8 cellular contexts compared by ENCODE assay signal in genomic region chr12:2959194-2959507, GRCh38. TPM values are rescaled to one million over a fixed set of nuclear protein-coding genes. Genes with fewer than 3 reads are reported as not detected.
DNase-seq lines count a peak whose midpoint lies in the region; ATAC-seq and TF ChIP-seq lines count a peak whose summit lies in the region.

TEAD4 (plus strand) TSS chr12:2959397.

- H3K36me3 ChIP-seq in GM23248 (ENCODE audit: low read depth) (no peaks in the 10 kb centered on the region), PC-3 (ENCODE audit: low read depth, low read length) (no peaks in the 10 kb centered on the region)

- peak within 1 kb of the TSS; percentile 78 for H3K4me2 ChIP-seq in GM23248 (ENCODE audit: unreplicated experiment)
- H3K4me2 ChIP-seq in PC-3 (ENCODE audit: low read length) = peak within 1 kb of the TSS; percentile 97

- peak within 1 kb of the TSS in 1 of 2 donors; percentile 59 for H3K27ac Mint-ChIP-seq in stimulated activated naive CD8-positive, alpha-beta T cell treated with anti-CD3 and anti-CD28 coated beads, Interleukin-15, amount 100 ng/mL, for 72 hours

- H3K4me3 ChIP-seq in AG10803 (ENCODE audit: low read length) (peak within 1 kb of the TSS; percentile 78), GM23248 (peak within 1 kb of the TSS; percentile 92), PC-3 (ENCODE audit: low read length) (peak within 1 kb of the TSS; percentile 78)

- BruUV-seq in PC-3 (replicated peaks; lab: Mats Ljungman, UMichigan) = no TSS peak

- peak; percentile 59 for ATAC-seq in PC-3
- ATAC-seq in stimulated activated naive CD8-positive, alpha-beta T cell treated with anti-CD3 and anti-CD28 coated beads, Interleukin-15, amount 100 ng/mL, for 72 hours = peak; percentile 55

- POLR2A ChIA-PET in PC-3 (lab: Charles Lee; ENCODE audit: unreplicated experiment) = no interaction called here

- peaks cover 25% of the 10 kb centered on the region for H3K4me1 Mint-ChIP-seq in stimulated activated naive CD8-positive, alpha-beta T cell treated with anti-CD3 and anti-CD28 coated beads, Interleukin-15, amount 100 ng/mL, for 72 hours

- H4K20me1 ChIP-seq in GM23248 (ENCODE audit: insufficient read depth) (no peaks in the 10 kb centered on the region), PC-3 (ENCODE audit: low read length) (peaks cover 13% of the 10 kb centered on the region; the same call in 1 of the 2 replicates)

- H3K27me3 ChIP-seq in GM23248 (replicated peaks; ENCODE audit: insufficient read depth) = no peaks in the 10 kb centered on the region
- no peaks in the 10 kb centered on the region for H3K27me3 ChIP-seq in PC-3 (ENCODE audit: low read length)

- peak within 1 kb of the TSS; percentile 81 to 85 for H3K4me3 Mint-ChIP-seq in stimulated activated naive CD8-positive, alpha-beta T cell treated with anti-CD3 and anti-CD28 coated beads, Interleukin-15, amount 100 ng/mL, for 72 hours

- H3F3A ChIP-seq in GM23248 (ENCODE audit: insufficient read depth) (peaks cover 15% of the 10 kb centered on the region), PC-3 (ENCODE audit: low read length, unreplicated experiment) (no peaks in the 10 kb centered on the region)

- peak within 1 kb of the TSS; percentile 52 for H3K27ac ChIP-seq in GM23248
- H3K27ac ChIP-seq in PC-3 (ENCODE audit: low read length) = peak within 1 kb of the TSS; percentile 90

- H3K79me2 ChIP-seq in GM23248 (ENCODE audit: insufficient read depth) (peaks cover 27% of the 10 kb centered on the region), PC-3 (ENCODE audit: low read length) (peaks cover 40% of the 10 kb centered on the region)

- in situ Hi-C loops in GM23248 (cut with MboI) = no loop called here

- H3K9me2 ChIP-seq in GM23248 (ENCODE audit: insufficient read depth) (no peaks in the 10 kb centered on the region), PC-3 (replicated peaks; ENCODE audit: low read length) (no peaks in the 10 kb centered on the region)

- DNase-seq in AG10803 (ENCODE audit: low read depth) (peak; percentile 85), GM23248 (peak; percentile 88), PC-3 (peak; percentile 76), cerebellar cortex (ENCODE audit: low spot score) (peak; percentile 55), kidney tubule cell (ENCODE audit: low spot score) (peak; percentile 90), NCI-H187 treated with DMSO at 0.1 percent for 48 hours (lab: John Stamatoyannopoulos, UW) (no peak)
- DNase-seq in stimulated activated naive CD8-positive, alpha-beta T cell treated with anti-CD3 and anti-CD28 coated beads, Interleukin-15, amount 100 ng/mL, for 72 hours = peak in 1 of 2 donors; percentile 11
- DNase-seq in activated effector memory CD4-positive, alpha-beta T cell treated with Interleukin-2 at 50 U/mL for 16 hours = no peak

- peaks cover 13% of the 10 kb centered on the region for H3K4me1 ChIP-seq in GM23248 (ENCODE audit: insufficient read depth)
- H3K4me1 ChIP-seq in PC-3 (ENCODE audit: insufficient read depth, low read length) = peaks cover 21% of the 10 kb centered on the region

- H3K9me3 ChIP-seq in GM23248 (ENCODE audit: low read depth) (no peaks in the 10 kb centered on the region), PC-3 (ENCODE audit: low read length) (no peaks in the 10 kb centered on the region)

- no peaks in the 10 kb centered on the region for H3K9me3 Mint-ChIP-seq in stimulated activated naive CD8-positive, alpha-beta T cell treated with anti-CD3 and anti-CD28 coated beads, Interleukin-15, amount 100 ng/mL, for 72 hours

- no peak for TF ChIP-seq CTCF in AG10803 (conservative IDR thresholded peaks at IDR 0.05; ENCODE audit: low read length)
- no peak for TF ChIP-seq CTCF in PC-3 (conservative IDR thresholded peaks at IDR 0.05; ENCODE audit: low read depth, low read length)

- peak within 1 kb of the TSS; percentile 72 for H2AFZ ChIP-seq in GM23248
- H2AFZ ChIP-seq in PC-3 (ENCODE audit: low read length) = peak within 1 kb of the TSS; percentile 99

- 0% methylated on average over 2 of the region's 50 CpGs; no CpG with 5 or more reads in 1 of the 2 experiments for WGBS in GM23248 (ENCODE audit: low coverage in 1 of 2, low lambda C conversion rate in 2 of 2, missing lambda C conversion rate in 2 of 2), 2 experiments

- H3K27me3 Mint-ChIP-seq in stimulated activated naive CD8-positive, alpha-beta T cell treated with anti-CD3 and anti-CD28 coated beads, Interleukin-15, amount 100 ng/mL, for 72 hours = peaks cover 74% of the 10 kb centered on the region

- H3K9ac ChIP-seq in GM23248 (peak within 1 kb of the TSS; percentile 77), PC-3 (ENCODE audit: low read length) (peak within 1 kb of the TSS; percentile 82)

- intact Hi-C loops in PC-3 (cut with micrococcal nuclease) = no loop called here

- CTCF ChIA-PET in PC-3 (lab: Charles Lee) = interaction anchor here (0.6 kb wide), 1 partner anchor 19 kb away, joined by 3 read pairs; no protein-coding TSS in a partner anchor

RNA-seq across cellular contexts. Expression of gene TEAD4, which starts in this region (rescaled TPM):
- total RNA-seq in GM23248 (2014; rRNA removed; shearing (Covaris generic)) = 13.6 and 14.8 TPM in 2 replicates
- 13.2 and 13.8 TPM in 2 replicates for polyA plus RNA-seq in GM23248 (2016; fragmentation: Nextera tagmentation; extraction: Ambion mirVana)
- 22.3 and 27.7 TPM in 2 replicates for total RNA-seq in PC-3 (2014; rRNA removed)

Comparison
In these comparisons a context has a peak if more than half of its experiments do, and no peak if none do; other contexts are left out.
1. DNase-seq: peak in AG10803 (single experiment), GM23248 (single experiment), PC-3 (single experiment), cerebellar cortex (single experiment) and kidney tubule cell (single experiment); none in NCI-H187 treated with DMSO at 0.1 percent for 48 hours (single experiment) and activated effector memory CD4-positive, alpha-beta T cell treated with Interleukin-2 at 50 U/mL for 16 hours (single experiment).
2. Peak in every context shown above with its lines, with median percentiles within 50 percentile points of each other: H3K4me3 ChIP-seq.